ENCODE assay signal across 8 cellular contexts in genomic region chr16:30121741-30122620, GRCh38. TPM values are rescaled to one million over a fixed set of nuclear protein-coding genes. Genes with fewer than 3 reads are reported as not detected.
DNase-seq lines count a peak whose midpoint lies in the region; ATAC-seq and TF ChIP-seq lines count a peak whose summit lies in the region.

No MANE protein-coding gene starts in this region.

- H3K36me3 ChIP-seq in ascending aorta = peaks cover 26 to 30% of the 10 kb centered on the region in 2 donors

- no peak for TF ChIP-seq CTCF in ascending aorta (IDR thresholded peaks at IDR 0.05)

- intact Hi-C loops in ascending aorta (cut with DNase I) = loop anchor here (5.0 kb wide), 2 partner anchors 60 to 70 kb away; partner anchors contain the start of gene CORO1A

- H3K9me3 ChIP-seq in ascending aorta = no peaks in the 10 kb centered on the region

- H3K4me1 ChIP-seq in ascending aorta = peaks cover 0 to 9% of the 10 kb centered on the region in 2 donors

- peak overlapping the region; percentile 88 to 99 for H3K4me3 ChIP-seq in ascending aorta
- peak overlapping the region; percentile 56 for H3K4me3 ChIP-seq in iPS-11a (ENCODE audit: low read depth, low read length)
- peak overlapping the region; percentile 73 to 96 (median 89) for H3K4me3 ChIP-seq in skin epidermis

- H3K27ac ChIP-seq in ascending aorta (peak overlapping the region; percentile 86 to 92), skin epidermis (peak overlapping the region; percentile 80 to 97 (median 92))

- DNase-seq in HCEC 1CT (peak; percentile 20), ascending aorta (ENCODE audit: low spot score in 2 of 2) (peak; percentile 32 to 86), NCI-H526 treated with DMSO at 0.1 percent for 48 hours (lab: John Stamatoyannopoulos, UW) (no peak)

- ATAC-seq in GM21367 (IDR thresholded peaks at IDR 0.05; ENCODE audit: unreplicated experiment) = no peak
- no peak for ATAC-seq in HG02759 (IDR thresholded peaks at IDR 0.05; ENCODE audit: unreplicated experiment)
- ATAC-seq in HG02610 (IDR thresholded peaks at IDR 0.05; ENCODE audit: unreplicated experiment) = no peak

- H3K27me3 ChIP-seq in ascending aorta = no peaks in the 10 kb centered on the region

RNA-seq across cellular contexts. Expression of gene MAPK3, which starts 1.0 kb away (rescaled TPM):
- total RNA-seq in ascending aorta = 115 TPM

RNA-seq across cellular contexts. Expression of gene GDPD3, which starts 8.6 kb away (rescaled TPM):
- 0.53 TPM for total RNA-seq in ascending aorta

RNA-seq across cellular contexts. Expression of gene YPEL3, which starts 26.0 kb away (rescaled TPM):
- 98.6 TPM for total RNA-seq in ascending aorta

RNA-seq across cellular contexts. Expression of gene TBX6, which starts 30.3 kb away (rescaled TPM):
- 0.75 TPM for total RNA-seq in ascending aorta

RNA-seq across cellular contexts. Expression of gene PPP4C, which starts 46.2 kb away (rescaled TPM):
- 50.7 TPM for total RNA-seq in ascending aorta
